8 cellular contexts compared by ENCODE assay signal in the genomic region with DNA sequence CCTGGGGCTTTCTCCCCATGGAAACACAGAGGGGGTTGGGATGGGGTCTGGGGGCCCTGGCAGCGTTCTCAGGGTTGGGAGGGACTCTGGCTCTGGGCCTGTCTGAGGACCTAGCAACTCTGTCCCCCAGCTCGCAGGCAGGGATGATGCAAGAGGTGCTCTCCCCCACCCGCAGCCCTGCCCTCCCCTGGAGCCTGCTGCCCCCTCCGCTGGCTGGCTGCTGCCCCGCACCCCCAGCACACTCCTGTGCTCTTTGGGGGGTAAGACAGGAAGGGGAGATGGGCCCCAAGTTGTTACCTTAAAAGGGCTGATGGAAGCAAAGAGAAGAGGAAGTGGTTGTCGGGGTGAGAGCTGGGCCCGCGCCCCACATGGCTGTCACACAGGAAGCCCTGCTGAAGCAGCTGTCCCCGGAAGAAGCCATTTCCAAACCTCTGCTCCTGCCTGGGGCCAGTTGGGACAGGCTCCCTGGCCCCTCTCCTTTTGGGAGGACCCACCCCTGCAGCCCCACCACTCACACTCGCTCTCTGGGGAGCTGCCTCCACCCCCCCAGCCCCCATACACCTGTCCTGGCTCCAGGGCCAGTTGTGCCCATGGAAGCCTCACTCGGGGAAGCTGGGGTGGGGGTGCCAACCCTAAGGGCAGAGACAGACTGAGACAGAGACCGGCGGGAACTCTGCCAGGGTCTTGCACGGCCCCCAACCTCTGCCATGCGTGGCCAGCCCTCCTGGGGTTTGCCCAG. TPM values are rescaled to one million over a fixed set of nuclear protein-coding genes. Genes with fewer than 3 reads are reported as not detected.
A peak's percentile ranks its signal among the peaks of the same experiment; 100 is the strongest.
DNase-seq lines count a peak whose midpoint lies in the region; ATAC-seq and TF ChIP-seq lines count a peak whose summit lies in the region.

No MANE protein-coding gene starts in this region.

- peaks cover 11 to 35% (median 26%) of the 10 kb centered on the region in 4 donors for H3K4me1 ChIP-seq in esophagus muscularis mucosa

- H3K9me3 ChIP-seq in esophagus muscularis mucosa = no peaks in the 10 kb centered on the region

- peak overlapping the region in 3 of 4 donors; percentile 43 to 52 (median 51) for H3K27ac ChIP-seq in esophagus muscularis mucosa (replicated peaks in 1 of 4)

- no peak for TF ChIP-seq EP300 in esophagus muscularis mucosa (IDR thresholded peaks at IDR 0.05)

- DNase-seq in GM06990 (ENCODE audit: extremely low read depth, insufficient read length) (peak; percentile 93), esophagus muscularis mucosa (ENCODE audit: extremely low spot score) (peak; percentile 94), cerebellar cortex (ENCODE audit: low spot score) (no peak)
- peak; percentile 64 to 69 for DNase-seq in activated CD4-positive, alpha-beta T cell treated with anti-CD3 and anti-CD28 coated beads, Interleukin-2, amount 50 U/mL, for 4 hours
- peak; percentile 87 for DNase-seq in stimulated activated CD4-positive, alpha-beta T cell treated with anti-CD3 and anti-CD28 coated beads, Interleukin-1b, Interleukin-23, amount 100 ng/mL, for 48 hours

- intact Hi-C loops in esophagus muscularis mucosa (cut with DNase I) = no loop called here

- no peaks in the 10 kb centered on the region for H3K27me3 ChIP-seq in GM06990 (replicated peaks; ENCODE audit: control insufficient read depth, insufficient read depth, low read length)
- H3K27me3 ChIP-seq in esophagus muscularis mucosa = no peaks in the 10 kb centered on the region

- ATAC-seq in HG03432 (IDR thresholded peaks at IDR 0.05; ENCODE audit: unreplicated experiment) = peak; percentile 32
- no peak for ATAC-seq in HG02798 (IDR thresholded peaks at IDR 0.05; ENCODE audit: poor library complexity, unreplicated experiment)
- no peak for ATAC-seq in HG02623 (IDR thresholded peaks at IDR 0.05; ENCODE audit: unreplicated experiment)

- TF ChIP-seq CTCF in GM06990 (IDR thresholded peaks at IDR 0.05; ENCODE audit: insufficient read depth, low read length, poor library complexity, severe bottlenecking) = no peak
- no peak for TF ChIP-seq CTCF in esophagus muscularis mucosa (IDR thresholded peaks at IDR 0.05)

- H3K36me3 ChIP-seq in GM06990 (ENCODE audit: control insufficient read depth, insufficient read depth, low read length) (peaks cover 36% of the 10 kb centered on the region), esophagus muscularis mucosa (peaks cover 0 to 8% (median 4%) of the 10 kb centered on the region in 4 donors)

- WGBS in esophagus muscularis mucosa = 71% methylated on average over 14 of the region's 15 CpGs

- H3K4me3 ChIP-seq in GM06990 (replicated peaks; ENCODE audit: low read depth, low read length) (peak overlapping the region; percentile 100), esophagus muscularis mucosa (peak overlapping the region; percentile 61 to 74 (median 63))

- TF ChIP-seq POLR2A in esophagus muscularis mucosa (IDR thresholded peaks at IDR 0.05; ENCODE audit: low read depth) = no peak

RNA-seq across cellular contexts. Expression of a gene that starts 2.5 kb away (rescaled TPM):
- total RNA-seq in esophagus muscularis mucosa = 10 to 100 TPM; 11.0 to 33.5 (median 23.1) TPM

RNA-seq across cellular contexts. Expression of a gene that starts 7.6 kb away (rescaled TPM):
- 100 to 1,000 TPM in 2 of 4 donors, 10 to 100 TPM in 2; 43.4 to 205 (median 116) TPM for total RNA-seq in esophagus muscularis mucosa

RNA-seq across cellular contexts. Expression of a gene that starts 7.8 kb away (rescaled TPM):
- total RNA-seq in esophagus muscularis mucosa = 10 to 100 TPM; 12.9 to 27.1 (median 23.1) TPM

RNA-seq across cellular contexts. Expression of a gene that starts 13.2 kb away (rescaled TPM):
- 10 to 100 TPM in 3 of 4 donors, 1 to 10 TPM in 1; 2.5 to 23.7 (median 15.0) TPM for total RNA-seq in esophagus muscularis mucosa
